8 cellular contexts compared by ENCODE assay signal in the genomic region with DNA sequence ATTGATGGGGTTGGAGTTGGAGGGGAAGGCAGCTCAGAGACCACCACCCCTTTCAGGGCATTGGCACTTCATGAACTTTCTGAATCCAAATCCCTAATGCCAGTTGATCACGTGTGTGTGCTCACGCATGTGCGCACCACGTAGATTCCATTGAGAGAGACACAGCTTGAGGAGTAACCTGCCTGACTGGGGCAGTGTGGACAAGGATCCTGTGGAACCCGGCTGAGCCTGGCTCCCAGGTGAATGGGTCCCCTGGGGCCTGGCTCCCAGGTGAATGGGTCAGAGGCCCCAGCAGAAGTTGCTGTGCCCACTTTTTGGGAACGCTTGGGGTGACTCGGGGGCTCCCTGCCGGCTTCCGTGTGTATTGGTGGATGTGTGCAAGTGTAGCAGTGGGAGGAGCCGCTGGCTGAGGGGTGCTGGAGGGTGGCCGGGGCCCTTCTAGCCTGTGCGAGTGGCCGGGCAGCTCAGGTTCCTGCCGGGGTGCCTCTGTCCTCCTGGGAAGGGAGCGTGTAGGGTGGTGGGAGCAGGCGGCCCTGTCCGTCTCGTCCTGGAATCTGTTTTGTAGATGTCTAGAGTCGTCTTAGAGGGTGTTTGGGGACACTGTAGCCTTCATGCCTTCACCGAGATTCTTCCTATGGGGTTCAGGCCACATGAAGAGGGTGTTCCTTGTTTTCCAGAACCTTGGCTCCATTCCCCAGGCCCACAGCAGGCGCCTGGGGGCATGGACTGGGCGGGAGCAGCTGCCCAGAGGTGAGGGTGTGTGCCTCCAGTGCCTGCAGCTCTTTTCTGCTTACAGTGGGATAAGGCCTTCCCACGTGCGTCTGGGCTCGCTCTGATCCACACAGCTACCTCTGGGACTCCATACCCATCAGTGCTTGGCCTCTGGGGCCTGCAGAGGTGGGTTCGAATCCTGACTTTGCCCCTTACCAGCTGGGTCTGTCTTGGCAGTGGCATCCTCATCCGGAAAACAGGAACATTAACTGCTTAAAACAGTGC. TPM values are rescaled to one million over a fixed set of nuclear protein-coding genes. Genes with fewer than 3 reads are reported as not detected.
DNase-seq lines count a peak whose midpoint lies in the region; ATAC-seq and TF ChIP-seq lines count a peak whose summit lies in the region.

No MANE protein-coding gene starts in this region.

- intact Hi-C loops in esophagus squamous epithelium (cut with DNase I), result no loop called here

- H3K4me1 Mint-ChIP-seq in progenitor cell of endocrine pancreas (ENCODE audit: low read depth), result peaks cover 25% of the 10 kb centered on the region

- no peak overlapping the region for H3K27ac Mint-ChIP-seq in progenitor cell of endocrine pancreas

- WGBS in esophagus squamous epithelium, 2 donors, result 64 to 78% methylated on average over 3 to 9 of the region's 27 CpGs

- no peak for DNase-seq in DND-41
- peak; percentile 86 to 88 for DNase-seq in SJCRH30
- DNase-seq in esophagus squamous epithelium (lab: John Stamatoyannopoulos, UW), result no peak
- DNase-seq in progenitor cell of endocrine pancreas (ENCODE audit: low spot score, unreplicated experiment), result no peak
- DNase-seq in activated gamma-delta T cell (lab: John Stamatoyannopoulos, UW), result no peak
- DNase-seq in superior temporal gyrus (ENCODE audit: extremely low spot score), result no peak

- H3K4me2 ChIP-seq in DND-41 (ENCODE audit: insufficient read depth, low read length), result peak overlapping the region; percentile 70; the same call in 1 of the 2 replicates

- H3K36me3 ChIP-seq in DND-41 (ENCODE audit: insufficient read depth, low read length), result peaks cover 24% of the 10 kb centered on the region; the same call in 1 of the 2 replicates
- peaks cover 50% of the 10 kb centered on the region for H3K36me3 ChIP-seq in SJCRH30
- peaks cover 0 to 36% (median 0%) of the 10 kb centered on the region in 3 donors for H3K36me3 ChIP-seq in esophagus squamous epithelium

- H3K9ac ChIP-seq in DND-41 (ENCODE audit: low read depth, low read length), result no peak overlapping the region

- TF ChIP-seq CTCF in DND-41 (IDR thresholded peaks at IDR 0.05; ENCODE audit: borderline replicate concordance, extremely low read depth, low read length, poor library complexity, severe bottlenecking), result no peak
- TF ChIP-seq CTCF in esophagus squamous epithelium (IDR thresholded peaks at IDR 0.05), result no peak
- TF ChIP-seq CTCF in progenitor cell of endocrine pancreas (IDR thresholded peaks at IDR 0.05; ENCODE audit: unreplicated experiment), result no peak

- no peak overlapping the region for H3K27ac ChIP-seq in DND-41 (ENCODE audit: low read length)
- peak overlapping the region; percentile 48 for H3K27ac ChIP-seq in SJCRH30
- H3K27ac ChIP-seq in esophagus squamous epithelium, result peak overlapping the region in 3 of 4 donors; percentile 76 to 92 (median 89)

- no peaks in the 10 kb centered on the region for H3K9me3 Mint-ChIP-seq in progenitor cell of endocrine pancreas (ENCODE audit: low read depth)

- no peak for TF ChIP-seq POLR2A in esophagus squamous epithelium (IDR thresholded peaks at IDR 0.05)

- peaks cover 16% of the 10 kb centered on the region for H3K36me3 Mint-ChIP-seq in progenitor cell of endocrine pancreas (ENCODE audit: insufficient read depth)

- H3K4me3 ChIP-seq in DND-41 (ENCODE audit: low read depth in 1 of 2, low read length in 2 of 2) (no peak overlapping the region; a peak in 1 of 4 replicates), SJCRH30 (no peak overlapping the region), esophagus squamous epithelium (peak overlapping the region in 1 of 4 donors; percentile 87)

- no peaks in the 10 kb centered on the region for H3K9me3 ChIP-seq in DND-41 (ENCODE audit: insufficient read depth, low read length, severe bottlenecking)
- H3K9me3 ChIP-seq in SJCRH30 (replicated peaks), result no peaks in the 10 kb centered on the region
- no peaks in the 10 kb centered on the region for H3K9me3 ChIP-seq in esophagus squamous epithelium

- ATAC-seq in DND-41 (ENCODE audit: insufficient read depth, low read depth), result no peak
- no peak for ATAC-seq in HG03354 (IDR thresholded peaks at IDR 0.05; ENCODE audit: poor library complexity, severe bottlenecking, unreplicated experiment)
- no peak for ATAC-seq in GM19351 (IDR thresholded peaks at IDR 0.05; ENCODE audit: unreplicated experiment)

- no peak overlapping the region for H2AFZ ChIP-seq in DND-41 (ENCODE audit: low read depth, low read length)

- H3K79me2 ChIP-seq in DND-41 (ENCODE audit: insufficient read depth, low read length), result no peaks in the 10 kb centered on the region

- peak overlapping the region; percentile 19 for H3K4me3 Mint-ChIP-seq in progenitor cell of endocrine pancreas (ENCODE audit: low read depth)

- H3K4me1 ChIP-seq in DND-41 (ENCODE audit: insufficient read depth, low read length) (peaks cover 66% of the 10 kb centered on the region), SJCRH30 (peaks cover 66% of the 10 kb centered on the region), esophagus squamous epithelium (peaks cover 60 to 92% (median 76%) of the 10 kb centered on the region in 3 donors)

- H3K27me3 Mint-ChIP-seq in progenitor cell of endocrine pancreas, result peaks cover 7% of the 10 kb centered on the region

- peaks cover 5% of the 10 kb centered on the region for H3K27me3 ChIP-seq in DND-41 (ENCODE audit: insufficient read depth, low read length, poor library complexity)
- H3K27me3 ChIP-seq in SJCRH30, result no peaks in the 10 kb centered on the region
- no peaks in the 10 kb centered on the region for H3K27me3 ChIP-seq in esophagus squamous epithelium

- H4K20me1 ChIP-seq in DND-41 (ENCODE audit: insufficient read depth, low read length), result peaks cover 70% of the 10 kb centered on the region

RNA-seq across cellular contexts. Expression of gene RBM38, which starts 3.2 kb away (rescaled TPM):
- total RNA-seq in SJCRH30 (2014; rRNA removed; shearing (Covaris generic)), result 181 and 190 TPM in 2 replicates
- total RNA-seq in esophagus squamous epithelium, result 10 to 100 TPM in 3 of 4 donors, 1 to 10 TPM in 1; 9.1 to 21.0 (median 13.3) TPM
- 21.0 and 24.1 TPM in 2 replicates for total RNA-seq in progenitor cell of endocrine pancreas

RNA-seq across cellular contexts. Expression of gene RAE1, which starts 43.3 kb away (rescaled TPM):
- total RNA-seq in SJCRH30 (2014; rRNA removed; shearing (Covaris generic)), result 112 and 119 TPM in 2 replicates
- total RNA-seq in esophagus squamous epithelium (10 to 100 TPM; 24.4 to 42.7 (median 28.3) TPM), progenitor cell of endocrine pancreas (44.6 and 47.3 TPM in 2 replicates)

Comparison
In these comparisons a context has a peak if more than half of its experiments do, and no peak if none do; other contexts are left out.
1. DNase-seq: peak in SJCRH30 (2 of 2); none in DND-41 (single experiment), esophagus squamous epithelium (single experiment), progenitor cell of endocrine pancreas (single experiment), activated gamma-delta T cell (single experiment) and superior temporal gyrus (single experiment).